9 cellular contexts compared by ENCODE assay signal in the genomic region with DNA sequence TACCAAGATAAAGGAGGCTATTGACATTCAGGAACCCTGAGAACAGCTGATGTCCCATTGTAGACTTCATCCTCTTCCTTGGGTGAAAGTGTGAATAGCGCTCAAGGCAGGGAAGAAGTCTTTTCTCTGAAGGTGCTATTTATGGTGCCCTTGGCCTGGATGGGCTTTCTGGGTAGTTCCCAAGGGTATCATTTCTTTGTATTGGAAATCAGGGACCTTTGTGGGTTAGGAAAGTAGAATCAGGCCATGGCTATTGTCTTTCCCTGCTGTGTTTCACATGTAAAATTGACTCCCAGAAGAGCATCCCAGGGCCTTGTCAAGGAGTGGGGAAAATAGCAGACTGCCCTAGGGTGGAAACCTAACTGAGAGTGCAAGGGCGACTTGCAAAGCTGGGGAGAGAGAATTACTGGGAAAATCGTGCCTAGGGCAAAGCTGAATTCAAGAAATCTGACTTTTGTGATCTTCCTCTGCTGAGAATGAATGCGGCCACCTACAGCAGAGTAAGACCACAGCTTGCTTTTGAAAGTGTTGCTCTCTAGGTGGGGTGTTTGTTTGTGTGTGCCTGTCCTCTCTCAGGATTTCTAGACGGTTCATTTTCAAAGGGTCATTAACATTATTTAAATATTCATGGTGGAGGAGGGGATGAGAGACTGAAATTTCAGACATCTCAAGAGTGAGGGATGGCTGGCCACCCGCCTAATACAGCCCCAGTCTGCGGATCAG.
DNase-seq lines count a peak whose midpoint lies in the region; ATAC-seq and TF ChIP-seq lines count a peak whose summit lies in the region.
"Had no signal": no experiment of that assay in that cellular context is flagged by ENCODE, and none has a peak within 500 bp of the region (broad histone marks: within the 10 kb centered on the region; RNA-seq: fewer than 3 reads in every experiment).

No MANE protein-coding gene starts in this region.

- H3K4me1 ChIP-seq in MM.1S (ENCODE audit: low read length) (peaks cover 15% of the 10 kb centered on the region), thoracic aorta (ENCODE audit: control insufficient read depth in 1 of 2, low read depth in 2 of 2) (peaks cover 15 to 20% of the 10 kb centered on the region in 2 donors), mucosa of descending colon (ENCODE audit: low read depth) (peaks cover 11% of the 10 kb centered on the region)

- H3K36me3 Mint-ChIP-seq in activated naive CD4-positive, alpha-beta T cell treated with anti-CD3 and anti-CD28 coated beads, Interleukin-2, amount 50 U/mL, for 24 hours, result no peaks in the 10 kb centered on the region
- H3K36me3 Mint-ChIP-seq in glutamatergic neuron (ENCODE audit: unreplicated experiment), result peaks cover 4% of the 10 kb centered on the region

- H3K9ac ChIP-seq in MM.1S (ENCODE audit: low read length), result peak overlapping the region; percentile 36; the same call in 1 of the 2 replicates

- peaks cover 16% of the 10 kb centered on the region for H3F3A ChIP-seq in MM.1S (ENCODE audit: insufficient read depth, low read length)

- H3K79me2 ChIP-seq in MM.1S (ENCODE audit: low read length), result peaks cover 42% of the 10 kb centered on the region

- H2AFZ ChIP-seq in MM.1S (ENCODE audit: low read length), result peak overlapping the region; percentile 93

- ATAC-seq in thoracic aorta (ENCODE audit: insufficient number of reproducible peaks, low FRiP score, low read depth), result no peak
- ATAC-seq in mucosa of descending colon, result no peak
- no peak for ATAC-seq in HG02763 (IDR thresholded peaks at IDR 0.05; ENCODE audit: unreplicated experiment)
- no peak for ATAC-seq in left ventricle myocardium superior

- TF ChIP-seq CTCF in MM.1S (IDR thresholded peaks at IDR 0.05; ENCODE audit: low read length), result no peak
- no peak for TF ChIP-seq CTCF in glutamatergic neuron (IDR thresholded peaks at IDR 0.05; ENCODE audit: partially characterized antibody, unreplicated experiment)
- TF ChIP-seq CTCF in thoracic aorta (IDR thresholded peaks at IDR 0.05), result no peak
- TF ChIP-seq CTCF in mucosa of descending colon (IDR thresholded peaks at IDR 0.05), result no peak

- intact Hi-C loops in mucosa of descending colon (cut with DNase I, micrococcal nuclease), result loop anchor here in 1 of 2 donors (10.0 kb wide), 1 partner anchor 97 kb away; no protein-coding TSS in a partner anchor
- intact Hi-C loops in left ventricle myocardium superior (cut with micrococcal nuclease), result no loop called here

- no peaks in the 10 kb centered on the region for H3K27me3 Mint-ChIP-seq in activated naive CD4-positive, alpha-beta T cell treated with anti-CD3 and anti-CD28 coated beads, Interleukin-2, amount 50 U/mL, for 24 hours
- peaks cover 20% of the 10 kb centered on the region for H3K27me3 Mint-ChIP-seq in glutamatergic neuron (ENCODE audit: unreplicated experiment)

- H3K4me3 ChIP-seq in MM.1S (ENCODE audit: low read length) (peak overlapping the region; percentile 97), thoracic aorta (peak overlapping the region; percentile 95), mucosa of descending colon (no peak overlapping the region)

- H3K9me3 Mint-ChIP-seq in activated naive CD4-positive, alpha-beta T cell treated with anti-CD3 and anti-CD28 coated beads, Interleukin-2, amount 50 U/mL, for 24 hours, result no peaks in the 10 kb centered on the region
- H3K9me3 Mint-ChIP-seq in glutamatergic neuron (ENCODE audit: unreplicated experiment), result peaks cover 22% of the 10 kb centered on the region

- H3K27ac ChIP-seq in MM.1S (ENCODE audit: low read length) (no peak overlapping the region), thoracic aorta (no peak overlapping the region)

- H3K4me3 Mint-ChIP-seq in activated naive CD4-positive, alpha-beta T cell treated with anti-CD3 and anti-CD28 coated beads, Interleukin-2, amount 50 U/mL, for 24 hours, result peak overlapping the region; percentile 91
- H3K4me3 Mint-ChIP-seq in glutamatergic neuron (ENCODE audit: unreplicated experiment), result peak overlapping the region; percentile 95

- no peaks in the 10 kb centered on the region for H3K36me3 ChIP-seq in MM.1S (replicated peaks; ENCODE audit: insufficient read depth, low read length)
- H3K36me3 ChIP-seq in thoracic aorta, result no peaks in the 10 kb centered on the region
- no peaks in the 10 kb centered on the region for H3K36me3 ChIP-seq in mucosa of descending colon (ENCODE audit: low read depth)

- H3K9me3 ChIP-seq in MM.1S (replicated peaks; ENCODE audit: insufficient read depth, low read length) (no peaks in the 10 kb centered on the region), thoracic aorta (no peaks in the 10 kb centered on the region), mucosa of descending colon (no peaks in the 10 kb centered on the region)

- no peaks in the 10 kb centered on the region for H3K27me3 ChIP-seq in MM.1S (replicated peaks; ENCODE audit: insufficient read depth, low read length)
- H3K27me3 ChIP-seq in thoracic aorta (replicated peaks; ENCODE audit: insufficient read depth), result no peaks in the 10 kb centered on the region

- peak overlapping the region; percentile 97 for H3K4me2 ChIP-seq in MM.1S (ENCODE audit: low read depth, low read length)

- H3K4me1 Mint-ChIP-seq in activated naive CD4-positive, alpha-beta T cell treated with anti-CD3 and anti-CD28 coated beads, Interleukin-2, amount 50 U/mL, for 24 hours, result peaks cover 38% of the 10 kb centered on the region
- H3K4me1 Mint-ChIP-seq in glutamatergic neuron (ENCODE audit: low read depth, unreplicated experiment), result peaks cover 19% of the 10 kb centered on the region

- no peak overlapping the region for H3K27ac Mint-ChIP-seq in activated naive CD4-positive, alpha-beta T cell treated with anti-CD3 and anti-CD28 coated beads, Interleukin-2, amount 50 U/mL, for 24 hours
- H3K27ac Mint-ChIP-seq in glutamatergic neuron (ENCODE audit: unreplicated experiment), result peak overlapping the region; percentile 99

- no peak for DNase-seq in activated naive CD4-positive, alpha-beta T cell (lab: John Stamatoyannopoulos, UW)
- DNase-seq in MM.1S, result no peak
- no peak for DNase-seq in glutamatergic neuron
- DNase-seq in thoracic aorta (ENCODE audit: low spot score), result no peak
- DNase-seq in mucosa of descending colon, result no peak
- no peak for DNase-seq in left ventricle myocardium superior
- DNase-seq: DMS 273 treated with DMSO at 0.1 percent for 48 hours had no signal

- no peaks in the 10 kb centered on the region for H3K9me2 ChIP-seq in MM.1S (replicated peaks; ENCODE audit: insufficient read depth, low read length)

- H4K20me1 ChIP-seq in MM.1S (ENCODE audit: insufficient read depth, low read length), result no peaks in the 10 kb centered on the region
